ENCODE assay signal across 23 cellular contexts in genomic region chr1:234871039-234871709, GRCh38.
A peak's percentile ranks its signal among the peaks of the same experiment; 100 is the strongest.
DNase-seq lines count a peak whose midpoint lies in the region; ATAC-seq and TF ChIP-seq lines count a peak whose summit lies in the region.
"Had no signal": no experiment of that assay in that cellular context is flagged by ENCODE, and none has a peak within 500 bp of the region (broad histone marks: within the 10 kb centered on the region; RNA-seq: fewer than 3 reads in every experiment).

No MANE protein-coding gene starts in this region.

- peaks cover 4% of the 10 kb centered on the region for H3K4me1 ChIP-seq in mucosa of descending colon (ENCODE audit: low read depth)

- TF ChIP-seq CTCF in mucosa of descending colon (IDR thresholded peaks at IDR 0.05): no peak

- no peaks in the 10 kb centered on the region for H3K27me3 Mint-ChIP-seq in activated CD4-positive, alpha-beta T cell treated with anti-CD3 and anti-CD28 coated beads for 36 hours
- peaks cover 14 to 16% (median 16%) of the 10 kb centered on the region in 3 donors for H3K27me3 Mint-ChIP-seq in immature natural killer cell (ENCODE audit: low read depth in 3 of 3)

- H3K4me1 Mint-ChIP-seq in activated CD4-positive, alpha-beta T cell treated with anti-CD3 and anti-CD28 coated beads for 36 hours: peaks cover 27% of the 10 kb centered on the region
- H3K4me1 Mint-ChIP-seq in immature natural killer cell: peaks cover 15 to 18% of the 10 kb centered on the region in 2 donors

- no peak overlapping the region for H3K4me3 Mint-ChIP-seq in activated CD4-positive, alpha-beta T cell treated with anti-CD3 and anti-CD28 coated beads for 36 hours
- H3K4me3 Mint-ChIP-seq in immature natural killer cell: no peak overlapping the region
- H3K4me3 Mint-ChIP-seq: naive B cell had no signal

- POLR2A ChIA-PET in activated CD4-positive, alpha-beta T cell treated with anti-CD3 and anti-CD28 coated beads for 36 hours (lab: Charles Lee): no interaction called here

- H3K27ac Mint-ChIP-seq in activated CD4-positive, alpha-beta T cell treated with anti-CD3 and anti-CD28 coated beads for 36 hours: peak overlapping the region; percentile 39
- H3K27ac Mint-ChIP-seq in immature natural killer cell: peak overlapping the region in 5 of 6 donors; percentile 27 to 73 (median 31)

- H3K36me3 Mint-ChIP-seq in activated CD4-positive, alpha-beta T cell treated with anti-CD3 and anti-CD28 coated beads for 36 hours (ENCODE audit: low read depth): no peaks in the 10 kb centered on the region
- no peaks in the 10 kb centered on the region for H3K36me3 Mint-ChIP-seq in immature natural killer cell
- H3K36me3 Mint-ChIP-seq: naive B cell had no signal

- intact Hi-C loops in activated CD4-positive, alpha-beta T cell treated with anti-CD3 and anti-CD28 coated beads for 36 hours (cut with DNase I, micrococcal nuclease): no loop called here
- intact Hi-C loops in sciatic nerve (cut with DNase I): no loop called here
- intact Hi-C loops in mucosa of descending colon (cut with DNase I, micrococcal nuclease): no loop called here

- no peaks in the 10 kb centered on the region for H3K9me3 ChIP-seq in mucosa of descending colon
- H3K9me3 ChIP-seq: adrenal gland, BE2C, thyroid gland had no signal

- no peak for ATAC-seq in activated CD4-positive, alpha-beta T cell treated with anti-CD3 and anti-CD28 coated beads for 36 hours
- no peak for ATAC-seq in sciatic nerve
- no peak for ATAC-seq in mucosa of descending colon
- no peak for ATAC-seq in GM21526 (IDR thresholded peaks at IDR 0.05; ENCODE audit: low FRiP score, unreplicated experiment)

- H3K9me3 Mint-ChIP-seq in activated CD4-positive, alpha-beta T cell treated with anti-CD3 and anti-CD28 coated beads for 36 hours (ENCODE audit: low read depth): no peaks in the 10 kb centered on the region
- no peaks in the 10 kb centered on the region for H3K9me3 Mint-ChIP-seq in immature natural killer cell
- H3K9me3 Mint-ChIP-seq: naive B cell had no signal

- no peak for DNase-seq in activated CD4-positive, alpha-beta T cell treated with anti-CD3 and anti-CD28 coated beads for 36 hours
- DNase-seq in activated CD4-positive, alpha-beta T cell treated with anti-CD3 and anti-CD28 coated beads, Interleukin-2, amount 50 U/mL, for 1 hour: no peak
- DNase-seq in OCI-M1 (lab: John Stamatoyannopoulos, UW) (peak; percentile 61), immature natural killer cell (no peak), sciatic nerve (ENCODE audit: low spot score) (peak; percentile 45), medulla oblongata (ENCODE audit: extremely low spot score) (no peak), mucosa of descending colon (no peak)
- DNase-seq: activated CD8-positive, alpha-beta memory T cell treated with anti-CD3 and anti-CD28 coated beads, Interleukin-2, amount 50 U/mL, for 4 hours; activated gamma-delta T cell treated with Interleukin-2 at 50 U/mL for 16 hours; BE2C; Calu3; kidney glomerular epithelial cell; mammary epithelial cell; naive B cell; NCI-H1092; NCI-H510A treated with DMSO at 0.1 percent for 48 hours; small intestine; stimulated activated CD4-positive, alpha-beta T cell treated with anti-CD3 and anti-CD28 coated beads, Interleukin-4, amount 100 ng/mL, for 1 hour; stimulated activated naive CD4-positive, alpha-beta T cell treated with Interleukin-2 at 50 U/mL for 16 hours; thyroid gland had no signal

- no peak overlapping the region for H3K4me3 ChIP-seq in mucosa of descending colon
- H3K4me3 ChIP-seq: adrenal gland, cardiac muscle cell, thyroid gland had no signal

- CTCF ChIA-PET in activated CD4-positive, alpha-beta T cell treated with anti-CD3 and anti-CD28 coated beads for 36 hours (lab: Charles Lee): no interaction called here

- H3K36me3 ChIP-seq in mucosa of descending colon (ENCODE audit: low read depth): no peaks in the 10 kb centered on the region
- H3K36me3 ChIP-seq: adrenal gland, BE2C, cardiac muscle cell, thyroid gland had no signal

Comparison
In these comparisons a context has a peak if more than half of its experiments do, and no peak if none do; other contexts are left out.
1. DNase-seq: peak in OCI-M1 (single experiment) and sciatic nerve (single experiment); none in activated CD4-positive, alpha-beta T cell treated with anti-CD3 and anti-CD28 coated beads for 36 hours (single experiment), activated CD4-positive, alpha-beta T cell treated with anti-CD3 and anti-CD28 coated beads, Interleukin-2, amount 50 U/mL, for 1 hour (single experiment), immature natural killer cell (0 of 3), medulla oblongata (single experiment) and mucosa of descending colon (0 of 3).